15 cellular contexts compared by ENCODE assay signal in genomic region chr20:19260412-19261090, GRCh38. TPM values are rescaled to one million over a fixed set of nuclear protein-coding genes. Genes with fewer than 3 reads are reported as not detected.
DNase-seq lines count a peak whose midpoint lies in the region; ATAC-seq and TF ChIP-seq lines count a peak whose summit lies in the region.
"Had no signal": no experiment of that assay in that cellular context is flagged by ENCODE, and none has a peak within 500 bp of the region (broad histone marks: within the 10 kb centered on the region; RNA-seq: fewer than 3 reads in every experiment).

No MANE protein-coding gene starts in this region.

- H3K4me3 ChIP-seq in NB4 (ENCODE audit: low read depth, low read length) (no peak overlapping the region), foreskin fibroblast (ENCODE audit: low read depth in 1 of 2, low read length in 2 of 2) (no peak overlapping the region), uterus (no peak overlapping the region)
- H3K4me3 ChIP-seq: cardiac muscle cell, stomach had no signal

- TF ChIP-seq CTCF in NB4 (IDR thresholded peaks at IDR 0.05; ENCODE audit: low read depth, low read length), result no peak
- TF ChIP-seq CTCF in foreskin fibroblast (IDR thresholded peaks at IDR 0.05; ENCODE audit: low read depth, low read length), result no peak
- no peak for TF ChIP-seq CTCF in uterus (IDR thresholded peaks at IDR 0.05)
- no peak for TF ChIP-seq CTCF in chondrocyte (IDR thresholded peaks at IDR 0.05)

- intact Hi-C loops in uterus (cut with DNase I; ENCODE audit: low total_unique reads), result no loop called here

- ATAC-seq in GM21576 (IDR thresholded peaks at IDR 0.05; ENCODE audit: unreplicated experiment) (peak; percentile 58), HG02973 (IDR thresholded peaks at IDR 0.05; ENCODE audit: unreplicated experiment) (no peak)
- ATAC-seq: left cardiac atrium had no signal

- H3K27ac ChIP-seq in uterus, result no peak overlapping the region
- H3K27ac ChIP-seq: cardiac muscle cell, stomach had no signal

- no peak overlapping the region for H3K4me3 Mint-ChIP-seq in chondrocyte (ENCODE audit: unreplicated experiment)

- TF ChIP-seq POLR2A in NB4 (IDR thresholded peaks at IDR 0.05; ENCODE audit: extremely low read depth, insufficient read length) (no peak), uterus (IDR thresholded peaks at IDR 0.05) (no peak)

- peak; percentile 93 for DNase-seq in ELR (ENCODE audit: low read depth)
- DNase-seq in NB4 (ENCODE audit: low read depth), result peak; percentile 56
- DNase-seq in foreskin fibroblast, result peak; percentile 30 to 87
- no peak for DNase-seq in uterus
- DNase-seq in A172 (ENCODE audit: low spot score), result no peak
- no peak for DNase-seq in chondrocyte (ENCODE audit: low spot score)
- DNase-seq: activated CD4-positive, CD25-positive, alpha-beta regulatory T cell; Caco-2; left cardiac atrium; NCI-H146; stimulated activated CD4-positive, alpha-beta T cell treated with anti-CD3 and anti-CD28 coated beads, Interleukin-2, amount 100 ng/mL, for 48 hours; stomach had no signal

- H3K9me3 Mint-ChIP-seq in chondrocyte (ENCODE audit: low read depth), result no peaks in the 10 kb centered on the region

- H3K27me3 Mint-ChIP-seq in chondrocyte (ENCODE audit: low read depth), result peaks cover 2% of the 10 kb centered on the region

- no peaks in the 10 kb centered on the region for H3K27me3 ChIP-seq in uterus
- H3K27me3 ChIP-seq: cardiac muscle cell, stomach had no signal

- no peaks in the 10 kb centered on the region for H3K36me3 Mint-ChIP-seq in chondrocyte (ENCODE audit: low read depth)

- H3K36me3 ChIP-seq in uterus, result no peaks in the 10 kb centered on the region
- H3K36me3 ChIP-seq: cardiac muscle cell, stomach had no signal

- no peaks in the 10 kb centered on the region for H3K4me1 Mint-ChIP-seq in chondrocyte (ENCODE audit: low read depth)

- H3K4me1 ChIP-seq in uterus, result no peaks in the 10 kb centered on the region
- H3K4me1 ChIP-seq: Caco-2 had no signal

- H3K27ac Mint-ChIP-seq in chondrocyte (ENCODE audit: unreplicated experiment), result no peak overlapping the region

- no peaks in the 10 kb centered on the region for H3K9me3 ChIP-seq in uterus
- H3K9me3 ChIP-seq: Caco-2, stomach had no signal

RNA-seq across cellular contexts. Expression of gene SLC24A3, which starts 48.1 kb away (rescaled TPM):
- 10 to 100 TPM; 12.9 to 49.8 (median 27.6) TPM for total RNA-seq in uterus
- total RNA-seq in A172 (2014; rRNA removed; shearing (Covaris generic)), result not detected in 2 replicates
- total RNA-seq in chondrocyte, result 0.10 TPM in 2 of 3 replicates, not detected in the other

Comparison
In these comparisons a context has a peak if more than half of its experiments do, and no peak if none do; other contexts are left out.
1. DNase-seq: peak in ELR (single experiment), NB4 (single experiment) and foreskin fibroblast (2 of 2); none in uterus (0 of 2), A172 (single experiment) and chondrocyte (single experiment).
2. RNA of gene SLC24A3, which starts 48.1 kb away (total RNA-seq): 12.9 to 49.8 TPM in uterus; 0.10 TPM in chondrocyte and not detected in A172; every median in the first group is over 10 times any median in the second.